ENCODE assay signal across 1 cellular context in the genomic region with DNA sequence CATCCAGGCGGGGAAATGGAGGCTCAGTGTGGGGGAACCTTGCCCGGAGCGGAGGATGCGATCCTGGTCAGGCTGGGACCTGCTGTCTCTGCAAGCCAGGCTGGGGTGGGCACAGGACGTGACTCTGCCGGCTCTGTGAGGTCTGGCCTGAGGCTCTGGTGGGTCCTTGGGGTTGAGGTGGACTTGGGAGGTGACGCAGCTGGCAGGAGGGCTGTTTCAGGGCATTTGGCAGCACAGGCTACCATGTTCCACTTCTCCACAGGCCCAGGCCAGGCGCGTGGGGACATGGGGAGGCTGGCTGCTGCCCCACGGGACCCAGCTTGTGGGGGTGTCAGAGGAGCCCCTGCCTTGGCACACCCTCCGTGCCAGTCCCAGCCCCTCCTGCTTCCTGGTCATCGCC.
TF ChIP-seq lines count a peak whose summit lies in the region.

No MANE protein-coding gene starts in this region.

TF ChIP-seq in SK-N-SH, 30 proteins besides CTCF, POLR2A, EP300 and RAD21 (continued from another document):
- TF ChIP-seq, protein P1, sequence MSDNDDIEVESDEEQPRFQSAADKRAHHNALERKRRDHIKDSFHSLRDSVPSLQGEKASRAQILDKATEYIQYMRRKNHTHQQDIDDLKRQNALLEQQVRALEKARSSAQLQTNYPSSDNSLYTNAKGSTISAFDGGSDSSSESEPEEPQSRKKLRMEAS (IDR thresholded peaks at IDR 0.05; ENCODE audit: low read depth) = no peak
- TF ChIP-seq TEAD4 (IDR thresholded peaks at IDR 0.05; ENCODE audit: borderline replicate concordance, insufficient read depth) (no peak), TCF12 (IDR thresholded peaks at IDR 0.05) (no peak), MXI1 (IDR thresholded peaks at IDR 0.05; ENCODE audit: low read depth, low read length) (no peak), CHD2 (IDR thresholded peaks at IDR 0.05; ENCODE audit: low read length, partially characterized antibody) (no peak), FOXM1 (IDR thresholded peaks at IDR 0.05; ENCODE audit: low read depth) (no peak), SIN3A (IDR thresholded peaks at IDR 0.05; ENCODE audit: borderline replicate concordance, low read depth, low read length) (no peak), FOXJ3 (CRISPR knock-in tag; IDR thresholded peaks at IDR 0.05) (no peak), NFIC (IDR thresholded peaks at IDR 0.05; ENCODE audit: borderline replicate concordance) (no peak), YY1 (IDR thresholded peaks at IDR 0.05; ENCODE audit: low read depth) (no peak), MEF2A (IDR thresholded peaks at IDR 0.05; ENCODE audit: borderline replicate concordance, low read depth) (no peak), POLR2AphosphoS5 (IDR thresholded peaks at IDR 0.05; ENCODE audit: low read depth, low read length) (no peak), RXRA (IDR thresholded peaks at IDR 0.05; ENCODE audit: borderline replicate concordance, low read depth) (no peak), TAF1 (IDR thresholded peaks at IDR 0.05; ENCODE audit: borderline replicate concordance, low read depth, low read length) (no peak), FOSL2 (IDR thresholded peaks at IDR 0.05; ENCODE audit: borderline replicate concordance, low read depth) (no peak), RCOR1 (IDR thresholded peaks at IDR 0.05; ENCODE audit: low read length) (no peak)
- TF ChIP-seq, protein P2, sequence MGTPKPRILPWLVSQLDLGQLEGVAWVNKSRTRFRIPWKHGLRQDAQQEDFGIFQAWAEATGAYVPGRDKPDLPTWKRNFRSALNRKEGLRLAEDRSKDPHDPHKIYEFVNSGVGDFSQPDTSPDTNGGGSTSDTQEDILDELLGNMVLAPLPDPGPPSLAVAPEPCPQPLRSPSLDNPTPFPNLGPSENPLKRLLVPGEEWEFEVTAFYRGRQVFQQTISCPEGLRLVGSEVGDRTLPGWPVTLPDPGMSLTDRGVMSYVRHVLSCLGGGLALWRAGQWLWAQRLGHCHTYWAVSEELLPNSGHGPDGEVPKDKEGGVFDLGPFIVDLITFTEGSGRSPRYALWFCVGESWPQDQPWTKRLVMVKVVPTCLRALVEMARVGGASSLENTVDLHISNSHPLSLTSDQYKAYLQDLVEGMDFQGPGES (IDR thresholded peaks at IDR 0.05; ENCODE audit: low read depth, low read length) = no peak
- TF ChIP-seq, protein P3, sequence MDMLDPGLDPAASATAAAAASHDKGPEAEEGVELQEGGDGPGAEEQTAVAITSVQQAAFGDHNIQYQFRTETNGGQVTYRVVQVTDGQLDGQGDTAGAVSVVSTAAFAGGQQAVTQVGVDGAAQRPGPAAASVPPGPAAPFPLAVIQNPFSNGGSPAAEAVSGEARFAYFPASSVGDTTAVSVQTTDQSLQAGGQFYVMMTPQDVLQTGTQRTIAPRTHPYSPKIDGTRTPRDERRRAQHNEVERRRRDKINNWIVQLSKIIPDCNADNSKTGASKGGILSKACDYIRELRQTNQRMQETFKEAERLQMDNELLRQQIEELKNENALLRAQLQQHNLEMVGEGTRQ (IDR thresholded peaks at IDR 0.05; ENCODE audit: borderline replicate concordance, low read depth, low read length) = no peak
- TF ChIP-seq, protein P4, sequence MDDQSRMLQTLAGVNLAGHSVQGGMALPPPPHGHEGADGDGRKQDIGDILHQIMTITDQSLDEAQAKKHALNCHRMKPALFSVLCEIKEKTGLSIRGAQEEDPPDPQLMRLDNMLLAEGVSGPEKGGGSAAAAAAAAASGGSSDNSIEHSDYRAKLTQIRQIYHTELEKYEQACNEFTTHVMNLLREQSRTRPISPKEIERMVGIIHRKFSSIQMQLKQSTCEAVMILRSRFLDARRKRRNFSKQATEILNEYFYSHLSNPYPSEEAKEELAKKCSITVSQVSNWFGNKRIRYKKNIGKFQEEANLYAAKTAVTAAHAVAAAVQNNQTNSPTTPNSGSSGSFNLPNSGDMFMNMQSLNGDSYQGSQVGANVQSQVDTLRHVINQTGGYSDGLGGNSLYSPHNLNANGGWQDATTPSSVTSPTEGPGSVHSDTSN (IDR thresholded peaks at IDR 0.05) = no peak
